ENCODE assay signal across 8 cellular contexts in the genomic region with DNA sequence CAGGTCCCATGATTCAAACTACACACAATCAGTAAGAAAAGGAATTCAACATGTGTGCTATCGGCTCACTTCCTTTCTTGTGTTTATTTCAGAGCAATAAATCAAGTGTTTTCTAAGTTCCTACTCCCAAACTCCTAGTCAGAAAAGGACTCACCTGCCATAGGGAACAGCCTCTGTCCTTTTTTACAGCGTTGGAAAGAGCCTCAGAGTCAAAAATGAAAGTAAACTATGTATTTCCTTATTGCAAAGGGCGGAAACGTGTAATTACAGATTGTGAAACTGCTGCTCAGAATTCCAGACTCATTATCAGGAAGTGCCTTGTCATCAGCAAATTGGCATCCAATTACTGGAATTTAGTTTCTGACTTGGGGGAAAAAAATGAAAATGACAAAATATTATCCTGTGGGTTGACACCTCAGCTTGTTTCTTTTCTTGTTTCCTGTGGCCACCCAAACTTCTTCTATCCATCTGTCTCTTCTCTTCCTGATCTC. TPM values are rescaled to one million over a fixed set of nuclear protein-coding genes. Genes with fewer than 3 reads are reported as not detected.
A peak's percentile ranks its signal among the peaks of the same experiment; 100 is the strongest.
DNase-seq lines count a peak whose midpoint lies in the region; ATAC-seq and TF ChIP-seq lines count a peak whose summit lies in the region.

A gene (minus strand): TSS at position 210 of the 491 bp plus-strand sequence. CDS start 49 bp downstream, at position 161.

- CTCF ChIA-PET in Caco-2 (lab: Charles Lee), result no interaction called here
- CTCF ChIA-PET in PC-9 (lab: Charles Lee), result interaction anchor here (0.7 kb wide), 1 partner anchor 805 kb away, joined by 3 read pairs; a partner anchor contains a TSS

- H3K9me3 Mint-ChIP-seq in Caco-2 (ENCODE audit: unreplicated experiment), result peaks cover 31% of the 10 kb centered on the region
- peaks cover 7% of the 10 kb centered on the region for H3K9me3 Mint-ChIP-seq in central memory CD8-positive, alpha-beta T cell

- peaks cover 47% of the 10 kb centered on the region for H3K4me1 Mint-ChIP-seq in Caco-2 (ENCODE audit: low read depth, unreplicated experiment)
- peaks cover 41% of the 10 kb centered on the region for H3K4me1 Mint-ChIP-seq in central memory CD8-positive, alpha-beta T cell

- H3K4me3 Mint-ChIP-seq in Caco-2 (ENCODE audit: unreplicated experiment), result peak within 1 kb of the TSS; percentile 73
- peak within 1 kb of the TSS; percentile 89 for H3K4me3 Mint-ChIP-seq in central memory CD8-positive, alpha-beta T cell

- H3K36me3 Mint-ChIP-seq in Caco-2 (ENCODE audit: insufficient read depth, unreplicated experiment), result no peaks in the 10 kb centered on the region
- H3K36me3 Mint-ChIP-seq in central memory CD8-positive, alpha-beta T cell (ENCODE audit: insufficient read depth), result peaks cover 7% of the 10 kb centered on the region

- intact Hi-C loops in Caco-2 (cut with micrococcal nuclease; ENCODE audit: unreplicated experiment) (loop anchor here (1.0 to 5.0 kb wide), 3 partner anchors 235 to 361 kb away; no protein-coding TSS in a partner anchor), PC-9 (cut with micrococcal nuclease; ENCODE audit: unreplicated experiment) (loop anchor here (1.0 to 10.0 kb wide), 4 partner anchors 79 to 1444 kb away; no protein-coding TSS in a partner anchor), lower leg skin (cut with DNase I; ENCODE audit: low total_unique reads) (no loop called here), tibial artery (cut with DNase I; ENCODE audit: low total_unique reads) (no loop called here)

- no peak for TF ChIP-seq POLR2A in lower leg skin (IDR thresholded peaks at IDR 0.05)

- DNase-seq in Caco-2, result peak in 1 of 2 experiments; percentile 39
- DNase-seq in GM19240 (ENCODE audit: insufficient read length, low spot score), result peak; percentile 6
- DNase-seq in PC-9, result peak; percentile 20 to 96
- DNase-seq in central memory CD8-positive, alpha-beta T cell (ENCODE audit: low spot score in 2 of 2), result no peak
- peak in 1 of 2 donors; percentile 51 for DNase-seq in lower leg skin (ENCODE audit: low spot score in 2 of 2)
- no peak for DNase-seq in tibial artery
- DNase-seq in NCI-H82 (lab: John Stamatoyannopoulos, UW), result no peak

- H2AFZ ChIP-seq in PC-9, result peak within 1 kb of the TSS; percentile 83

- H3K27me3 ChIP-seq in Caco-2 (replicated peaks; ENCODE audit: control insufficient read depth, insufficient read depth, low read length) (no peaks in the 10 kb centered on the region), PC-9 (ENCODE audit: insufficient read depth, low read depth) (no peaks in the 10 kb centered on the region), tibial artery (no peaks in the 10 kb centered on the region)

- H3K4me1 ChIP-seq in Caco-2 (peaks cover 30% of the 10 kb centered on the region), PC-9 (replicated peaks; ENCODE audit: insufficient read depth) (peaks cover 30% of the 10 kb centered on the region), tibial artery (peaks cover 0 to 30% (median 8%) of the 10 kb centered on the region in 4 donors)

- peaks cover 19% of the 10 kb centered on the region for H3F3A ChIP-seq in PC-9 (ENCODE audit: insufficient read depth, low read depth)

- no peaks in the 10 kb centered on the region for H4K20me1 ChIP-seq in PC-9 (ENCODE audit: insufficient read depth)

- peak within 1 kb of the TSS; percentile 85 for H3K27ac Mint-ChIP-seq in Caco-2 (ENCODE audit: unreplicated experiment)
- peak within 1 kb of the TSS; percentile 93 for H3K27ac Mint-ChIP-seq in central memory CD8-positive, alpha-beta T cell (ENCODE audit: low read depth)

- no peaks in the 10 kb centered on the region for H3K9me2 ChIP-seq in PC-9 (ENCODE audit: insufficient read depth)

- POLR2A ChIA-PET in Caco-2 (lab: Charles Lee), result no interaction called here
- POLR2A ChIA-PET in PC-9 (lab: Charles Lee; ENCODE audit: unreplicated experiment), result interaction anchor here (0.7 kb wide), 2 partner anchors 9 to 138 kb away, joined by 5 to 9 read pairs; no protein-coding TSS in a partner anchor

- TF ChIP-seq CTCF in Caco-2 (IDR thresholded peaks at IDR 0.05; ENCODE audit: insufficient read depth in 1 of 2, low read depth in 1 of 2, low read length in 1 of 2, severe bottlenecking in 1 of 2, unreplicated experiment in 1 of 2), result no peak
- TF ChIP-seq CTCF in PC-9 (conservative IDR thresholded peaks at IDR 0.05), result no peak
- TF ChIP-seq CTCF in lower leg skin (IDR thresholded peaks at IDR 0.05), result no peak
- no peak for TF ChIP-seq CTCF in tibial artery (IDR thresholded peaks at IDR 0.05)

- H3K4me3 ChIP-seq in Caco-2 (ENCODE audit: low read depth, low read length), result peak within 1 kb of the TSS; percentile 35
- peak within 1 kb of the TSS; percentile 65 for H3K4me3 ChIP-seq in PC-9
- peak within 1 kb of the TSS; percentile 28 for H3K4me3 ChIP-seq in lower leg skin (ENCODE audit: low read depth, poor library complexity, severe bottlenecking)
- H3K4me3 ChIP-seq in tibial artery, result peak within 1 kb of the TSS; percentile 56 to 58

- peak within 1 kb of the TSS; percentile 84 for H3K4me2 ChIP-seq in PC-9

- peak; percentile 94 for ATAC-seq in HG03432 (IDR thresholded peaks at IDR 0.05; ENCODE audit: unreplicated experiment)
- ATAC-seq in central memory CD8-positive, alpha-beta T cell (replicated peaks; ENCODE audit: extremely low read depth, poor library complexity, severe bottlenecking), result peak; percentile 84

- BruUV-seq in Caco-2 (replicated peaks; lab: Mats Ljungman, UMichigan) (no TSS peak), PC-9 (replicated peaks; lab: Mats Ljungman, UMichigan) (no TSS peak)

- 1 to 2% methylated on average over 4 of the region's 4 CpGs for whole genome bisulfite sequencing in lower leg skin, 2 donors

- H3K36me3 ChIP-seq in Caco-2 (ENCODE audit: control insufficient read depth, insufficient read depth, low read length) (no peaks in the 10 kb centered on the region), PC-9 (ENCODE audit: low read depth) (peaks cover 27% of the 10 kb centered on the region), tibial artery (no peaks in the 10 kb centered on the region)

- no peaks in the 10 kb centered on the region for H3K9me3 ChIP-seq in Caco-2
- H3K9me3 ChIP-seq in PC-9 (ENCODE audit: insufficient read depth, low read depth), result peaks cover 18% of the 10 kb centered on the region; the same call in 1 of the 2 replicates
- H3K9me3 ChIP-seq in tibial artery, result peaks cover 0 to 3% (median 0%) of the 10 kb centered on the region in 3 donors

- no peaks in the 10 kb centered on the region for H3K27me3 Mint-ChIP-seq in Caco-2 (ENCODE audit: insufficient read depth, unreplicated experiment)
- no peaks in the 10 kb centered on the region for H3K27me3 Mint-ChIP-seq in central memory CD8-positive, alpha-beta T cell

- peaks cover 36% of the 10 kb centered on the region for H3K79me2 ChIP-seq in PC-9 (ENCODE audit: low read depth)

- peak within 1 kb of the TSS; percentile 93 for H3K27ac ChIP-seq in PC-9
- peak within 1 kb of the TSS; percentile 80 for H3K27ac ChIP-seq in tibial artery

RNA-seq across cellular contexts. Expression of the gene that starts here (rescaled TPM):
- total RNA-seq in Caco-2 (2022) (41.7 and 42.0 TPM in 2 replicates), PC-9 (2021) (57.5 and 82.2 TPM in 2 replicates), lower leg skin (100 to 1,000 TPM in 3 of 4 donors, 10 to 100 TPM in 1; 86.3 to 124 (median 110) TPM)

Comparison
In these comparisons a context has a peak if more than half of its experiments do, and no peak if none do; other contexts are left out.
1. DNase-seq: peak in GM19240 (single experiment) and PC-9 (2 of 2); none in central memory CD8-positive, alpha-beta T cell (0 of 2), tibial artery (0 of 2) and NCI-H82 (single experiment).
2. intact Hi-C loops: an anchor here in Caco-2 (1.0 to 5.0 kb wide) and PC-9 (1.0 to 10.0 kb wide); none called in lower leg skin and tibial artery.
3. Peak in every context shown above with its lines, with median percentiles within 50 percentile points of each other: H3K4me3 ChIP-seq.